In the genomic region with DNA sequence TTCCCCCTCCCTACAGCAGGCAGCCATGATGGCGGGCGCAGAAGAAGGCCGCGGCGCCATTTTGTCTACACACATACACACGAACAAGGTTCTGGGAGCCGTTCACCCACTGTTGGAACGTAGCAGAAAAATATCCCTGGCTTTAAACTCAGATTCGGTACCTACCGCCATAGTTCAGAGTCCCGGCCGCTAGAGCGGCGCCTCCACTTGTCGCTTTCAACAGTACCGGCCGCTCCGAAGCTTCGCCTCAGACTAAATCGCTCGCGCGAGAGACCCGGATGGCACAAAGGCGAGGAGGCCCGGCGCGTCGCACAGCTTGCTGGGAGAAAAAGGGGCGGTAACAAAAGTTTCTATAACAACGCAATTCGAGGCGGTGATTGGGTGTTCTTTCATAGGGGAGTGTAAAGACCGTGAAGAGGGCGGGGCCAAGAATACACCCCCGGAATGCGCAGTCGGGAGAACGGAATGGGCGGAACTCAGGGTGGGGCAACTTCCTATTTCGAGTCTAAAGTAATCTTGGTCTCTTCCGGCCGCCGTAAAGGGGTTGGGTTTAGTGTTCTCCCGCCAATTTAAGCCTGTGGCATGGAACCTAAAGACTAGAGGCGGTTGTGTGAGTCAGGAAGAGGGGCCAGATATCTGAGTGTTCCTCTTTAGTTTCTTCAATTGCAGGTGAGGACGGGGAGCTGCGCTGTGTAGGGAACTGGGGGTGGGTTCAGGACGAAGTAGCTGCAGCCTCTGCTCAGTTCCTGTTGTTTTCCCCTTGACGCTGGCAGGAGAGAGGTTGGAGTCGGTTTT, we compare ENCODE assay signal across 1 cellular context.
TF ChIP-seq lines count a peak whose summit lies in the region.

A gene with protein sequence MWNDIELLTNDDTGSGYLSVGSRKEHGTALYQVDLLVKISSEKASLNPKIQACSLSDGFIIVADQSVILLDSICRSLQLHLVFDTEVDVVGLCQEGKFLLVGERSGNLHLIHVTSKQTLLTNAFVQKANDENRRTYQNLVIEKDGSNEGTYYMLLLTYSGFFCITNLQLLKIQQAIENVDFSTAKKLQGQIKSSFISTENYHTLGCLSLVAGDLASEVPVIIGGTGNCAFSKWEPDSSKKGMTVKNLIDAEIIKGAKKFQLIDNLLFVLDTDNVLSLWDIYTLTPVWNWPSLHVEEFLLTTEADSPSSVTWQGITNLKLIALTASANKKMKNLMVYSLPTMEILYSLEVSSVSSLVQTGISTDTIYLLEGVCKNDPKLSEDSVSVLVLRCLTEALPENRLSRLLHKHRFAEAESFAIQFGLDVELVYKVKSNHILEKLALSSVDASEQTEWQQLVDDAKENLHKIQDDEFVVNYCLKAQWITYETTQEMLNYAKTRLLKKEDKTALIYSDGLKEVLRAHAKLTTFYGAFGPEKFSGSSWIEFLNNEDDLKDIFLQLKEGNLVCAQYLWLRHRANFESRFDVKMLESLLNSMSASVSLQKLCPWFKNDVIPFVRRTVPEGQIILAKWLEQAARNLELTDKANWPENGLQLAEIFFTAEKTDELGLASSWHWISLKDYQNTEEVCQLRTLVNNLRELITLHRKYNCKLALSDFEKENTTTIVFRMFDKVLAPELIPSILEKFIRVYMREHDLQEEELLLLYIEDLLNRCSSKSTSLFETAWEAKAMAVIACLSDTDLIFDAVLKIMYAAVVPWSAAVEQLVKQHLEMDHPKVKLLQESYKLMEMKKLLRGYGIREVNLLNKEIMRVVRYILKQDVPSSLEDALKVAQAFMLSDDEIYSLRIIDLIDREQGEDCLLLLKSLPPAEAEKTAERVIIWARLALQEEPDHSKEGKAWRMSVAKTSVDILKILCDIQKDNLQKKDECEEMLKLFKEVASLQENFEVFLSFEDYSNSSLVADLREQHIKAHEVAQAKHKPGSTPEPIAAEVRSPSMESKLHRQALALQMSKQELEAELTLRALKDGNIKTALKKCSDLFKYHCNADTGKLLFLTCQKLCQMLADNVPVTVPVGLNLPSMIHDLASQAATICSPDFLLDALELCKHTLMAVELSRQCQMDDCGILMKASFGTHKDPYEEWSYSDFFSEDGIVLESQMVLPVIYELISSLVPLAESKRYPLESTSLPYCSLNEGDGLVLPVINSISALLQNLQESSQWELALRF (N-terminal part only) (plus strand): TSS at position 567 of the 795 bp plus-strand sequence. CDS start 2,815 bp downstream, outside the sequence.
A gene with protein sequence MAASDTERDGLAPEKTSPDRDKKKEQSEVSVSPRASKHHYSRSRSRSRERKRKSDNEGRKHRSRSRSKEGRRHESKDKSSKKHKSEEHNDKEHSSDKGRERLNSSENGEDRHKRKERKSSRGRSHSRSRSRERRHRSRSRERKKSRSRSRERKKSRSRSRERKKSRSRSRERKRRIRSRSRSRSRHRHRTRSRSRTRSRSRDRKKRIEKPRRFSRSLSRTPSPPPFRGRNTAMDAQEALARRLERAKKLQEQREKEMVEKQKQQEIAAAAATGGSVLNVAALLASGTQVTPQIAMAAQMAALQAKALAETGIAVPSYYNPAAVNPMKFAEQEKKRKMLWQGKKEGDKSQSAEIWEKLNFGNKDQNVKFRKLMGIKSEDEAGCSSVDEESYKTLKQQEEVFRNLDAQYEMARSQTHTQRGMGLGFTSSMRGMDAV (minus strand): TSS at position 254 of the 795 bp plus-strand sequence. CDS start 83 bp downstream, at position 171.

TF ChIP-seq in K562, 482 proteins besides CTCF, POLR2A, EP300 and RAD21 (continued from another document and continues in another):
- TF ChIP-seq, protein P1, sequence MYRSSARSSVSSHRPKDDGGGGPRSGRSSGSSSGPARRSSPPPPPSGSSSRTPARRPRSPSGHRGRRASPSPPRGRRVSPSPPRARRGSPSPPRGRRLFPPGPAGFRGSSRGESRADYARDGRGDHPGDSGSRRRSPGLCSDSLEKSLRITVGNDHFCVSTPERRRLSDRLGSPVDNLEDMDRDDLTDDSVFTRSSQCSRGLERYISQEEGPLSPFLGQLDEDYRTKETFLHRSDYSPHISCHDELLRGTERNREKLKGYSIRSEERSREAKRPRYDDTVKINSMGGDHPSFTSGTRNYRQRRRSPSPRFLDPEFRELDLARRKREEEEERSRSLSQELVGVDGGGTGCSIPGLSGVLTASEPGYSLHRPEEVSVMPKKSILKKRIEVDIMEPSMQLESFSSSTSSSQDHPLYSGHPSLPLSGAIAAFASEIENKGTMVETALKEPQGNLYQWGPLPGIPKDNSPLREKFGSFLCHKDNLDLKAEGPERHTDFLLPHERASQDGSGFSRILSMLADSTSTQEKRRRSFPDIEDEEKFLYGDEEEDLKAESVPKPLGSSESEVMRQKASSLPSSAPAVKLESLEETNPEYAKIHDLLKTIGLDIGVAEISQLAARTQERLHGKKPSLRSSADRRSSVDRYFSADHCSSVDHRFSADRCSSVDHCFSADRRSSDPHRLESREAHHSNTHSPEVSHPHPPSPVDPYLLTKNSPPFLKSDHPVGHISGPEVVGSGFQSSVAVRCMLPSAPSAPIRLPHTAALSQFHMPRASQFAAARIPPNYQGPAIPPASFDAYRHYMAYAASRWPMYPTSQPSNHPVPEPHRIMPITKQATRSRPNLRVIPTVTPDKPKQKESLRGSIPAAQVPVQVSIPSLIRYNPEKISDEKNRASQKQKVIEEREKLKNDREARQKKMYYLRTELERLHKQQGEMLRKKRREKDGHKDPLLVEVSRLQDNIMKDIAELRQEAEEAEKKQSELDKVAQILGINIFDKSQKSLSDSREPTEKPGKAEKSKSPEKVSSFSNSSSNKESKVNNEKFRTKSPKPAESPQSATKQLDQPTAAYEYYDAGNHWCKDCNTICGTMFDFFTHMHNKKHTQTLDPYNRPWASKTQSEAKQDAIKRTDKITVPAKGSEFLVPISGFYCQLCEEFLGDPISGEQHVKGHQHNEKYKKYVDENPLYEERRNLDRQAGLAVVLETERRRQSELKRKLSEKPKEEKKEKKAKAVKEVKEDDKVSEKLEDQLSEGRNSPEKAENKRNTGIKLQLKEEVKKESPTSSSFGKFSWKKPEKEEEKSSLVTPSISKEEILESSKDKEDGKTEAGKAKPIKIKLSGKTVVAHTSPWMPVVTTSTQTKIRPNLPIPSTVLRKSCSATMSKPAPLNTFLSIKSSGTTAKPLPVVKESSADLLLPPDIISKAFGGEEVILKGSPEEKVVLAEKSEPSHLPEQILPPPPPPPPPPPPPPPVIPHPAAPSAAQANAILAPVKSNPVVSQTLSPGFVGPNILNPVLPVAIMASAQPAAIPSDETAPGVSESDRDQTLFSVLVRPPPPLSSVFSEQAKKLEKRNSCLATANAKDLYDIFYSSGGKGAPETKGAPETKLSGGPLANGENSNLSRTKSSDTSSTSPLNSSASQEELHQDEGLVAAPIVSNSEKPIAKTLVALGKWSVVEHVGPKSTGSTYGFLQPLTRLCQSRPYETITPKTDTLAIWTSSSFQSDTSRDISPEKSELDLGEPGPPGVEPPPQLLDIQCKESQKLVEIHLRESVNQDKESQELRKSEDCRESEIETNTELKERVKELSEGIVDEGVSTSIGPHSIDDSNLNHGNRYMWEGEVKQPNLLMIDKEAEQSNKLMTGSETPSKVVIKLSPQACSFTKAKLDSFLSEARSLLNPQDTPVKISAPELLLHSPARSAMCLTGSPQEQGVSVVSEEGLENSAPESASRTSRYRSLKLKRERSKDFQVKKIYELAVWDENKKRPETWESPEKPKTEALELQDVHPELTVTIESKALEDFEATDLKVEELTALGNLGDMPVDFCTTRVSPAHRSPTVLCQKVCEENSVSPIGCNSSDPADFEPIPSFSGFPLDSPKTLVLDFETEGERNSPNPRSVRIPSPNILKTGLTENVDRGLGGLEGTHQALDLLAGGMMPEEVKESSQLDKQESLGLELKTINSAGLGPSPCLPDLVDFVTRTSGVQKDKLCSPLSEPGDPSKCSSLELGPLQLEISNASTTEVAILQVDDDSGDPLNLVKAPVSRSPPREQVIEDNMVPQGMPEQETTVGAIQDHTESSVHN (IDR thresholded peaks at IDR 0.05; ENCODE audit: borderline replicate concordance in 1 of 2, low read depth in 1 of 2), result peak in 1 of 2 experiments; percentile 47; a peak in 1 of 4 replicates
- TF ChIP-seq SIRT6 (IDR thresholded peaks at IDR 0.05; ENCODE audit: low read depth, low read length) (no peak), EWSR1 (IDR thresholded peaks at IDR 0.05; ENCODE audit: borderline replicate concordance, low read depth, partially characterized antibody) (no peak), PML (IDR thresholded peaks at IDR 0.05; ENCODE audit: low read length) (peak; percentile 93), ZNF311 (CRISPR knock-in tag; IDR thresholded peaks at IDR 0.05) (no peak), GABPA (tag; conservative IDR thresholded peaks at IDR 0.05; ENCODE audit: low read depth) (peak; percentile 94), NUFIP1 (IDR thresholded peaks at IDR 0.05; ENCODE audit: partially characterized antibody) (no peak), CBX3 (IDR thresholded peaks at IDR 0.05; ENCODE audit: borderline replicate concordance in 1 of 2, low read length in 2 of 2) (peak in 1 of 2 experiments; percentile 63; a peak in 2 of 3 replicates), EGR1 (conservative IDR thresholded peaks at IDR 0.05) (peak; percentile 95), ELF2 (CRISPR knock-in tag; IDR thresholded peaks at IDR 0.05) (peak; percentile 83; the same call in 1 of the 2 replicates), ZNF717 (CRISPR knock-in tag; IDR thresholded peaks at IDR 0.05) (no peak), POLR2AphosphoS5 (IDR thresholded peaks at IDR 0.05; ENCODE audit: control insufficient read depth, insufficient read depth, low read depth, low read length) (peak; percentile 93), ZNF263 (CRISPR knock-in tag; IDR thresholded peaks at IDR 0.05; ENCODE audit: borderline replicate concordance) (peak; percentile 9; the same call in 1 of the 2 replicates), CHD4 (IDR thresholded peaks at IDR 0.05; ENCODE audit: insufficient read depth, insufficient replicate concordance, low read depth, low read length, poor library complexity, severe bottlenecking) (no peak), ZNF76 (CRISPR knock-in tag; IDR thresholded peaks at IDR 0.05; ENCODE audit: borderline replicate concordance) (peak; percentile 18; the same call in 1 of the 2 replicates), PRPF4 (IDR thresholded peaks at IDR 0.05; ENCODE audit: insufficient read depth, low read depth, low read length, poor library complexity, severe bottlenecking) (no peak), POU5F1 (IDR thresholded peaks at IDR 0.05; ENCODE audit: borderline replicate concordance, low read depth, low read length, partially characterized antibody) (peak; percentile 95)
- TF ChIP-seq, protein P2, sequence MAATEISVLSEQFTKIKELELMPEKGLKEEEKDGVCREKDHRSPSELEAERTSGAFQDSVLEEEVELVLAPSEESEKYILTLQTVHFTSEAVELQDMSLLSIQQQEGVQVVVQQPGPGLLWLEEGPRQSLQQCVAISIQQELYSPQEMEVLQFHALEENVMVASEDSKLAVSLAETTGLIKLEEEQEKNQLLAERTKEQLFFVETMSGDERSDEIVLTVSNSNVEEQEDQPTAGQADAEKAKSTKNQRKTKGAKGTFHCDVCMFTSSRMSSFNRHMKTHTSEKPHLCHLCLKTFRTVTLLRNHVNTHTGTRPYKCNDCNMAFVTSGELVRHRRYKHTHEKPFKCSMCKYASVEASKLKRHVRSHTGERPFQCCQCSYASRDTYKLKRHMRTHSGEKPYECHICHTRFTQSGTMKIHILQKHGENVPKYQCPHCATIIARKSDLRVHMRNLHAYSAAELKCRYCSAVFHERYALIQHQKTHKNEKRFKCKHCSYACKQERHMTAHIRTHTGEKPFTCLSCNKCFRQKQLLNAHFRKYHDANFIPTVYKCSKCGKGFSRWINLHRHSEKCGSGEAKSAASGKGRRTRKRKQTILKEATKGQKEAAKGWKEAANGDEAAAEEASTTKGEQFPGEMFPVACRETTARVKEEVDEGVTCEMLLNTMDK (IDR thresholded peaks at IDR 0.05; ENCODE audit: borderline replicate concordance, insufficient read depth, low read depth, low read length, poor library complexity, severe bottlenecking), result no peak
- TF ChIP-seq, protein P3, sequence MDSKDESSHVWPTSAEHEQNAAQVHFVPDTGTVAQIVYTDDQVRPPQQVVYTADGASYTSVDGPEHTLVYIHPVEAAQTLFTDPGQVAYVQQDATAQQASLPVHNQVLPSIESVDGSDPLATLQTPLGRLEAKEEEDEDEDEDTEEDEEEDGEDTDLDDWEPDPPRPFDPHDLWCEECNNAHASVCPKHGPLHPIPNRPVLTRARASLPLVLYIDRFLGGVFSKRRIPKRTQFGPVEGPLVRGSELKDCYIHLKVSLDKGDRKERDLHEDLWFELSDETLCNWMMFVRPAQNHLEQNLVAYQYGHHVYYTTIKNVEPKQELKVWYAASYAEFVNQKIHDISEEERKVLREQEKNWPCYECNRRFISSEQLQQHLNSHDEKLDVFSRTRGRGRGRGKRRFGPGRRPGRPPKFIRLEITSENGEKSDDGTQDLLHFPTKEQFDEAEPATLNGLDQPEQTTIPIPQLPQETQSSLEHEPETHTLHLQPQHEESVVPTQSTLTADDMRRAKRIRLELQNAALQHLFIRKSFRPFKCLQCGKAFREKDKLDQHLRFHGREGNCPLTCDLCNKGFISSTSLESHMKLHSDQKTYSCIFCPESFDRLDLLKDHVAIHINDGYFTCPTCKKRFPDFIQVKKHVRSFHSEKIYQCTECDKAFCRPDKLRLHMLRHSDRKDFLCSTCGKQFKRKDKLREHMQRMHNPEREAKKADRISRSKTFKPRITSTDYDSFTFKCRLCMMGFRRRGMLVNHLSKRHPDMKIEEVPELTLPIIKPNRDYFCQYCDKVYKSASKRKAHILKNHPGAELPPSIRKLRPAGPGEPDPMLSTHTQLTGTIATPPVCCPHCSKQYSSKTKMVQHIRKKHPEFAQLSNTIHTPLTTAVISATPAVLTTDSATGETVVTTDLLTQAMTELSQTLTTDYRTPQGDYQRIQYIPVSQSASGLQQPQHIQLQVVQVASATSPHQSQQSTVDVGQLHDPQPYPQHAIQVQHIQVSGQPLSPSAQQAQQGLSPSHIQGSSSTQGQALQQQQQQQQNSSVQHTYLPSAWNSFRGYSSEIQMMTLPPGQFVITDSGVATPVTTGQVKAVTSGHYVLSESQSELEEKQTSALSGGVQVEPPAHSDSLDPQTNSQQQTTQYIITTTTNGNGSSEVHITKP (IDR thresholded peaks at IDR 0.05; ENCODE audit: partially characterized antibody), result peak; percentile 69
- TF ChIP-seq, protein P4, sequence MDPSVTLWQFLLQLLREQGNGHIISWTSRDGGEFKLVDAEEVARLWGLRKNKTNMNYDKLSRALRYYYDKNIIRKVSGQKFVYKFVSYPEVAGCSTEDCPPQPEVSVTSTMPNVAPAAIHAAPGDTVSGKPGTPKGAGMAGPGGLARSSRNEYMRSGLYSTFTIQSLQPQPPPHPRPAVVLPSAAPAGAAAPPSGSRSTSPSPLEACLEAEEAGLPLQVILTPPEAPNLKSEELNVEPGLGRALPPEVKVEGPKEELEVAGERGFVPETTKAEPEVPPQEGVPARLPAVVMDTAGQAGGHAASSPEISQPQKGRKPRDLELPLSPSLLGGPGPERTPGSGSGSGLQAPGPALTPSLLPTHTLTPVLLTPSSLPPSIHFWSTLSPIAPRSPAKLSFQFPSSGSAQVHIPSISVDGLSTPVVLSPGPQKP (CRISPR knock-in tag; IDR thresholded peaks at IDR 0.05), result no peak
- TF ChIP-seq, protein P5, sequence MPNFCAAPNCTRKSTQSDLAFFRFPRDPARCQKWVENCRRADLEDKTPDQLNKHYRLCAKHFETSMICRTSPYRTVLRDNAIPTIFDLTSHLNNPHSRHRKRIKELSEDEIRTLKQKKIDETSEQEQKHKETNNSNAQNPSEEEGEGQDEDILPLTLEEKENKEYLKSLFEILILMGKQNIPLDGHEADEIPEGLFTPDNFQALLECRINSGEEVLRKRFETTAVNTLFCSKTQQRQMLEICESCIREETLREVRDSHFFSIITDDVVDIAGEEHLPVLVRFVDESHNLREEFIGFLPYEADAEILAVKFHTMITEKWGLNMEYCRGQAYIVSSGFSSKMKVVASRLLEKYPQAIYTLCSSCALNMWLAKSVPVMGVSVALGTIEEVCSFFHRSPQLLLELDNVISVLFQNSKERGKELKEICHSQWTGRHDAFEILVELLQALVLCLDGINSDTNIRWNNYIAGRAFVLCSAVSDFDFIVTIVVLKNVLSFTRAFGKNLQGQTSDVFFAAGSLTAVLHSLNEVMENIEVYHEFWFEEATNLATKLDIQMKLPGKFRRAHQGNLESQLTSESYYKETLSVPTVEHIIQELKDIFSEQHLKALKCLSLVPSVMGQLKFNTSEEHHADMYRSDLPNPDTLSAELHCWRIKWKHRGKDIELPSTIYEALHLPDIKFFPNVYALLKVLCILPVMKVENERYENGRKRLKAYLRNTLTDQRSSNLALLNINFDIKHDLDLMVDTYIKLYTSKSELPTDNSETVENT (CRISPR knock-in tag; IDR thresholded peaks at IDR 0.05), result peak; percentile 77
